In genomic region chr14:22112004-22112403, GRCh38 we compare ENCODE assay signal across 8 cellular contexts.
DNase-seq lines count a peak whose midpoint lies in the region; ATAC-seq and TF ChIP-seq lines count a peak whose summit lies in the region.

No MANE protein-coding gene starts in this region.

- TF ChIP-seq CTCF in GM10248 (IDR thresholded peaks at IDR 0.05; ENCODE audit: control extremely low read depth, extremely low read depth, low read depth, missing control alignments) (peak; percentile 49), OCI-LY7 (conservative IDR thresholded peaks at IDR 0.05; ENCODE audit: low read length) (peak; percentile 85), neural crest cell (conservative IDR thresholded peaks at IDR 0.05) (peak; percentile 66)

- H2AFZ ChIP-seq in OCI-LY7 (ENCODE audit: low read length): no peak overlapping the region

- no peak overlapping the region for H3K4me2 ChIP-seq in OCI-LY7 (ENCODE audit: low read length)

- H3K9me2 ChIP-seq in OCI-LY7 (ENCODE audit: insufficient read depth, low read length): no peaks in the 10 kb centered on the region

- no peak overlapping the region for H3K4me3 ChIP-seq in OCI-LY7 (ENCODE audit: low read depth, low read length, poor library complexity, severe bottlenecking)

- no TSS peak for BruUV-seq in OCI-LY7 (replicated peaks; lab: Mats Ljungman, UMichigan)

- no peaks in the 10 kb centered on the region for H3K4me1 Mint-ChIP-seq in activated naive CD8-positive, alpha-beta T cell treated with anti-CD3 and anti-CD28 coated beads for 36 hours
- H3K4me1 Mint-ChIP-seq in neural crest cell: no peaks in the 10 kb centered on the region

- no peak for ATAC-seq in HG02938 (IDR thresholded peaks at IDR 0.05; ENCODE audit: unreplicated experiment)

- H3K36me3 ChIP-seq in OCI-LY7 (ENCODE audit: insufficient read depth, low read length): no peaks in the 10 kb centered on the region

- H3K79me2 ChIP-seq in OCI-LY7 (ENCODE audit: insufficient read depth, low read depth, low read length): no peaks in the 10 kb centered on the region

- H3K4me1 ChIP-seq in OCI-LY7 (ENCODE audit: insufficient read depth, low read length, poor library complexity, severe bottlenecking): no peaks in the 10 kb centered on the region

- CTCF ChIA-PET in GM10248 (lab: Yijun Ruan, JAX): interaction anchor here (0.6 to 3.5 kb wide), 17 partner anchors 9 to 353 kb away, joined by 3 to 23 read pairs (median 4); no protein-coding TSS in a partner anchor
- CTCF ChIA-PET in OCI-LY7 (lab: Charles Lee; ENCODE audit: unreplicated experiment): no interaction called here

- peak overlapping the region; percentile 80 for H3K27ac Mint-ChIP-seq in activated naive CD8-positive, alpha-beta T cell treated with anti-CD3 and anti-CD28 coated beads for 36 hours
- no peak overlapping the region for H3K27ac Mint-ChIP-seq in neural crest cell (ENCODE audit: unreplicated experiment)

- POLR2A ChIA-PET in GM10248 (lab: Yijun Ruan, JAX) (no interaction called here), OCI-LY7 (lab: Charles Lee) (no interaction called here)

- H3K27me3 Mint-ChIP-seq in activated naive CD8-positive, alpha-beta T cell treated with anti-CD3 and anti-CD28 coated beads for 36 hours: no peaks in the 10 kb centered on the region
- peaks cover 39% of the 10 kb centered on the region for H3K27me3 Mint-ChIP-seq in neural crest cell (ENCODE audit: low read depth)

- no peaks in the 10 kb centered on the region for H3K9me3 ChIP-seq in OCI-LY7 (ENCODE audit: low read length)

- no peak overlapping the region for H3K27ac ChIP-seq in OCI-LY7 (ENCODE audit: low read depth, low read length, poor library complexity, severe bottlenecking)

- no peaks in the 10 kb centered on the region for H3K9me3 Mint-ChIP-seq in activated naive CD8-positive, alpha-beta T cell treated with anti-CD3 and anti-CD28 coated beads for 36 hours
- no peaks in the 10 kb centered on the region for H3K9me3 Mint-ChIP-seq in neural crest cell

- H3K4me3 Mint-ChIP-seq in activated naive CD8-positive, alpha-beta T cell treated with anti-CD3 and anti-CD28 coated beads for 36 hours: peak overlapping the region; percentile 73
- no peak overlapping the region for H3K4me3 Mint-ChIP-seq in neural crest cell

- intact Hi-C loops in OCI-LY7 (cut with micrococcal nuclease; ENCODE audit: unreplicated experiment): no loop called here

- H3K36me3 Mint-ChIP-seq in activated naive CD8-positive, alpha-beta T cell treated with anti-CD3 and anti-CD28 coated beads for 36 hours: no peaks in the 10 kb centered on the region
- H3K36me3 Mint-ChIP-seq in neural crest cell (ENCODE audit: low read depth): no peaks in the 10 kb centered on the region

- DNase-seq in GM10248 (ENCODE audit: extremely low spot score): peak; percentile 29
- DNase-seq in OCI-LY7 (ENCODE audit: low spot score): peak; percentile 29
- no peak for DNase-seq in activated naive CD8-positive, alpha-beta T cell treated with anti-CD3 and anti-CD28 coated beads for 36 hours
- peak; percentile 51 for DNase-seq in neural crest cell (ENCODE audit: low read depth, low spot score)
- DNase-seq in inferior parietal cortex (ENCODE audit: extremely low spot score): no peak
- DNase-seq in NCI-H1417 treated with DMSO at 0.1 percent for 48 hours (lab: John Stamatoyannopoulos, UW): no peak
- no peak for DNase-seq in hippocampal formation (lab: John Stamatoyannopoulos, UW)

- H4K20me1 ChIP-seq in OCI-LY7 (ENCODE audit: insufficient read depth, low read length): no peaks in the 10 kb centered on the region

Comparison
In these comparisons a context has a peak if more than half of its experiments do, and no peak if none do; other contexts are left out.
1. DNase-seq: peak in GM10248 (single experiment), OCI-LY7 (single experiment) and neural crest cell (single experiment); none in activated naive CD8-positive, alpha-beta T cell treated with anti-CD3 and anti-CD28 coated beads for 36 hours (single experiment), inferior parietal cortex (single experiment), NCI-H1417 treated with DMSO at 0.1 percent for 48 hours (single experiment) and hippocampal formation (0 of 2).
2. Peak in every context shown above with its lines, with median percentiles within 50 percentile points of each other: CTCF ChIP-seq.